Comparison of ENCODE assay signal across 24 cellular contexts in genomic region chr4:126955292-126956191, GRCh38.
A peak's percentile ranks its signal among the peaks of the same experiment; 100 is the strongest.
DNase-seq lines count a peak whose midpoint lies in the region; ATAC-seq and TF ChIP-seq lines count a peak whose summit lies in the region.
"Had no signal": no experiment of that assay in that cellular context is flagged by ENCODE, and none has a peak within 500 bp of the region (broad histone marks: within the 10 kb centered on the region; RNA-seq: fewer than 3 reads in every experiment).

No MANE protein-coding gene starts in this region.

- H3K4me2 ChIP-seq in neural progenitor cell: no peak overlapping the region

- H4K20me1 ChIP-seq in neural progenitor cell (ENCODE audit: low read depth): no peaks in the 10 kb centered on the region

- H3K9me3 ChIP-seq in ES-I3 (ENCODE audit: control insufficient read depth, insufficient read depth, low read length): no peaks in the 10 kb centered on the region
- H3K9me3 ChIP-seq in neural progenitor cell (ENCODE audit: low read depth): no peaks in the 10 kb centered on the region
- H3K9me3 ChIP-seq: adrenal gland, breast epithelium, prostate gland had no signal

- no peak overlapping the region for H3K27ac Mint-ChIP-seq in chondrocyte (ENCODE audit: unreplicated experiment)
- H3K27ac Mint-ChIP-seq in neural progenitor cell: no peak overlapping the region
- no peak overlapping the region for H3K27ac Mint-ChIP-seq in activated CD4-positive, alpha-beta memory T cell treated with anti-CD3 and anti-CD28 coated beads, Interleukin-2, amount 10 ng/mL, durations not matched to agents 7 days and 5 days
- H3K27ac Mint-ChIP-seq in activated CD4-positive, alpha-beta T cell treated with anti-CD3 and anti-CD28 coated beads, Interleukin-2, amount 10 ng/mL, durations not matched to agents 24 days and 14 days: no peak overlapping the region
- H3K27ac Mint-ChIP-seq: activated T-cell treated with anti-CD3 and anti-CD28 coated beads, Interleukin-2, amount 50 U/mL, for 24 hours had no signal

- H3K27ac ChIP-seq in neural progenitor cell: no peak overlapping the region
- H3K27ac ChIP-seq: adrenal gland, breast epithelium, left lung, prostate gland, RWPE1 had no signal

- no peak for ATAC-seq in HG03432 (IDR thresholded peaks at IDR 0.05; ENCODE audit: unreplicated experiment)
- ATAC-seq: HepG2, left lung, mucosa of descending colon had no signal

- 0 out of 2 replicates have a peak, but pooled peaks cover 4% of the 10 kb centered on the region for H3K4me1 ChIP-seq in ES-I3 (ENCODE audit: insufficient read depth, low read length)
- H3K4me1 ChIP-seq in neural progenitor cell: peaks cover 5% of the 10 kb centered on the region
- H3K4me1 ChIP-seq: adrenal gland, breast epithelium, left lung, prostate gland had no signal

- H3K36me3 ChIP-seq in ES-I3 (ENCODE audit: insufficient read depth, low read length) (no peaks in the 10 kb centered on the region), neural progenitor cell (no peaks in the 10 kb centered on the region)
- H3K36me3 ChIP-seq: adrenal gland, breast epithelium, left lung, prostate gland had no signal

- DNase-seq in Jurkat, Clone E6-1 (ENCODE audit: low read depth, low spot score): peak; percentile 43
- DNase-seq in chondrocyte (ENCODE audit: low spot score): peak; percentile 77
- DNase-seq in neural progenitor cell (ENCODE audit: low spot score): no peak
- no peak for DNase-seq in activated CD4-positive, alpha-beta memory T cell treated with anti-CD3 and anti-CD28 coated beads, Interleukin-2, amount 10 ng/mL, durations not matched to agents 7 days and 5 days
- DNase-seq in activated CD4-positive, alpha-beta T cell treated with anti-CD3 and anti-CD28 coated beads, Interleukin-2, amount 10 ng/mL, durations not matched to agents 24 days and 14 days: no peak
- DNase-seq: activated CD4-positive, CD25-positive, alpha-beta regulatory T cell treated with anti-CD3 and anti-CD28 coated beads, Interleukin-2, amount 50 U/mL, for 72 hours; activated CD8-positive, alpha-beta memory T cell treated with anti-CD3 and anti-CD28 coated beads for 24 hours; activated naive CD4-positive, alpha-beta T cell; activated T-cell treated with anti-CD3 and anti-CD28 coated beads, Interleukin-2, amount 50 U/mL, for 24 hours; adrenal gland; cortex of kidney; DMS153; glutamatergic neuron; NCI-H526; SW 1271 had no signal

- CTCF ChIA-PET in activated CD4-positive, alpha-beta memory T cell treated with anti-CD3 and anti-CD28 coated beads, Interleukin-2, amount 10 ng/mL, durations not matched to agents 7 days and 5 days (lab: Charles Lee): no interaction called here

- H3K27me3 ChIP-seq in neural progenitor cell: no peaks in the 10 kb centered on the region
- H3K27me3 ChIP-seq: adrenal gland, breast epithelium, left lung had no signal

- H3K9ac ChIP-seq in ES-I3 (ENCODE audit: low read depth, low read length) (peak overlapping the region; percentile 18; the same call in 1 of the 2 replicates), neural progenitor cell (no peak overlapping the region)

- no peaks in the 10 kb centered on the region for H3K79me2 ChIP-seq in neural progenitor cell (ENCODE audit: low read depth)

- TF ChIP-seq CTCF in chondrocyte (IDR thresholded peaks at IDR 0.05) (no peak), neural progenitor cell (IDR thresholded peaks at IDR 0.05) (no peak)

- H3K4me1 Mint-ChIP-seq in chondrocyte (ENCODE audit: low read depth) (peaks cover 15% of the 10 kb centered on the region), neural progenitor cell (no peaks in the 10 kb centered on the region)
- H3K4me1 Mint-ChIP-seq in activated CD4-positive, alpha-beta memory T cell treated with anti-CD3 and anti-CD28 coated beads, Interleukin-2, amount 10 ng/mL, durations not matched to agents 7 days and 5 days: no peaks in the 10 kb centered on the region
- H3K4me1 Mint-ChIP-seq in activated CD4-positive, alpha-beta T cell treated with anti-CD3 and anti-CD28 coated beads, Interleukin-2, amount 10 ng/mL, durations not matched to agents 24 days and 14 days: no peaks in the 10 kb centered on the region
- H3K4me1 Mint-ChIP-seq: CD14-positive monocyte had no signal

- peak overlapping the region; percentile 59 for H2AFZ ChIP-seq in neural progenitor cell (replicated peaks)

- intact Hi-C loops in activated CD4-positive, alpha-beta T cell treated with anti-CD3 and anti-CD28 coated beads, Interleukin-2, amount 10 ng/mL, durations not matched to agents 24 days and 14 days (cut with micrococcal nuclease): no loop called here

- H3K4me3 Mint-ChIP-seq in chondrocyte (ENCODE audit: unreplicated experiment): no peak overlapping the region
- H3K4me3 Mint-ChIP-seq in neural progenitor cell: no peak overlapping the region
- H3K4me3 Mint-ChIP-seq in activated CD4-positive, alpha-beta memory T cell treated with anti-CD3 and anti-CD28 coated beads, Interleukin-2, amount 10 ng/mL, durations not matched to agents 7 days and 5 days: no peak overlapping the region
- H3K4me3 Mint-ChIP-seq in activated CD4-positive, alpha-beta T cell treated with anti-CD3 and anti-CD28 coated beads, Interleukin-2, amount 10 ng/mL, durations not matched to agents 24 days and 14 days: no peak overlapping the region
- H3K4me3 Mint-ChIP-seq: activated T-cell treated with anti-CD3 and anti-CD28 coated beads, Interleukin-2, amount 50 U/mL, for 24 hours; CD14-positive monocyte had no signal

- no peaks in the 10 kb centered on the region for H3F3A ChIP-seq in neural progenitor cell (ENCODE audit: low read depth)

- peak overlapping the region; percentile 48 for H3K4me3 ChIP-seq in Jurkat, Clone E6-1 (ENCODE audit: low read length)
- no peak overlapping the region for H3K4me3 ChIP-seq in neural progenitor cell
- H3K4me3 ChIP-seq: adrenal gland, breast epithelium, left lung, mucosa of descending colon, prostate gland had no signal

- H3K27me3 Mint-ChIP-seq in chondrocyte (ENCODE audit: low read depth): no peaks in the 10 kb centered on the region
- H3K27me3 Mint-ChIP-seq in neural progenitor cell (ENCODE audit: insufficient read depth, low read depth): no peaks in the 10 kb centered on the region
- no peaks in the 10 kb centered on the region for H3K27me3 Mint-ChIP-seq in activated CD4-positive, alpha-beta memory T cell treated with anti-CD3 and anti-CD28 coated beads, Interleukin-2, amount 10 ng/mL, durations not matched to agents 7 days and 5 days
- H3K27me3 Mint-ChIP-seq in activated CD4-positive, alpha-beta T cell treated with anti-CD3 and anti-CD28 coated beads, Interleukin-2, amount 10 ng/mL, durations not matched to agents 24 days and 14 days: no peaks in the 10 kb centered on the region
- H3K27me3 Mint-ChIP-seq: activated T-cell treated with anti-CD3 and anti-CD28 coated beads, Interleukin-2, amount 50 U/mL, for 24 hours had no signal

- H3K36me3 Mint-ChIP-seq in chondrocyte (ENCODE audit: low read depth): no peaks in the 10 kb centered on the region
- no peaks in the 10 kb centered on the region for H3K36me3 Mint-ChIP-seq in neural progenitor cell
- H3K36me3 Mint-ChIP-seq in activated CD4-positive, alpha-beta memory T cell treated with anti-CD3 and anti-CD28 coated beads, Interleukin-2, amount 10 ng/mL, durations not matched to agents 7 days and 5 days (ENCODE audit: low read depth): no peaks in the 10 kb centered on the region
- no peaks in the 10 kb centered on the region for H3K36me3 Mint-ChIP-seq in activated CD4-positive, alpha-beta T cell treated with anti-CD3 and anti-CD28 coated beads, Interleukin-2, amount 10 ng/mL, durations not matched to agents 24 days and 14 days (ENCODE audit: low read depth)
- H3K36me3 Mint-ChIP-seq: CD14-positive monocyte had no signal

- POLR2A ChIA-PET in activated CD4-positive, alpha-beta memory T cell treated with anti-CD3 and anti-CD28 coated beads, Interleukin-2, amount 10 ng/mL, durations not matched to agents 7 days and 5 days (lab: Charles Lee): no interaction called here

- H3K9me3 Mint-ChIP-seq in chondrocyte (ENCODE audit: low read depth): no peaks in the 10 kb centered on the region
- no peaks in the 10 kb centered on the region for H3K9me3 Mint-ChIP-seq in neural progenitor cell
- H3K9me3 Mint-ChIP-seq in activated CD4-positive, alpha-beta memory T cell treated with anti-CD3 and anti-CD28 coated beads, Interleukin-2, amount 10 ng/mL, durations not matched to agents 7 days and 5 days: peaks cover 5% of the 10 kb centered on the region
- no peaks in the 10 kb centered on the region for H3K9me3 Mint-ChIP-seq in activated CD4-positive, alpha-beta T cell treated with anti-CD3 and anti-CD28 coated beads, Interleukin-2, amount 10 ng/mL, durations not matched to agents 24 days and 14 days
- H3K9me3 Mint-ChIP-seq: activated T-cell treated with anti-CD3 and anti-CD28 coated beads, Interleukin-2, amount 50 U/mL, for 24 hours had no signal

Comparison
In these comparisons a context has a peak if more than half of its experiments do, and no peak if none do; other contexts are left out.
1. DNase-seq: peak in Jurkat, Clone E6-1 (single experiment) and chondrocyte (single experiment); none in neural progenitor cell (single experiment), activated CD4-positive, alpha-beta memory T cell treated with anti-CD3 and anti-CD28 coated beads, Interleukin-2, amount 10 ng/mL, durations not matched to agents 7 days and 5 days (single experiment) and activated CD4-positive, alpha-beta T cell treated with anti-CD3 and anti-CD28 coated beads, Interleukin-2, amount 10 ng/mL, durations not matched to agents 24 days and 14 days (single experiment).